Comparison of ENCODE assay signal across 29 cellular contexts in the genomic region with DNA sequence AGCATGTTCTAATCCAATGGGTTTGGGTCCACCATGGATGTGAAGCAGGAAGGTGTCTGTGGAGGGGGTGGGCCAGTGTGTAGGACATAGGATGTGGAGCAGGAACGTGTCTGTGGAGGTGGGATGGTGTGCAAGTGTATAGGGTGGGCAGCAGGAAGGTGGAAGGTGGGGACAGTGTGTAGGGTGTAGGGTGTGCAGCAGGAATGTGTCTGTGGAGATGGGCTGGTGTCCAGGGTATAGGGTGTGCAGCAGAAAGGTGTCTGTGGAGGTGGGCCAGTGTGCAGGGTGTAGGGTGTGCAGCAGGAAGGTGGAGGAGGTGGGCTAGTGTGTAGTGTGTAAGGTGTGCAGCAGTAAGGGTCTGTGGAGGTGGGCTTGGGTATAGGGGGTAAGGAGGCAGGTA.
"Had no signal": no experiment of that assay in that cellular context is flagged by ENCODE, and none has a peak within 500 bp of the region (broad histone marks: within the 10 kb centered on the region; RNA-seq: fewer than 3 reads in every experiment).

No MANE protein-coding gene starts in this region.

- H3K4me1 ChIP-seq: heart left ventricle, left lung, lower lobe of right lung, neural progenitor cell, pancreas, prostate gland, suprapubic skin, tibial artery, upper lobe of left lung had no signal

- H3K36me3 ChIP-seq: heart left ventricle, left lung, lower lobe of right lung, neural progenitor cell, pancreas, prostate gland, suprapubic skin, thoracic aorta, tibial artery, upper lobe of left lung had no signal

- H3K4me3 Mint-ChIP-seq: immature natural killer cell, natural killer cell, nephron progenitor cell, neural progenitor cell had no signal

- H3K4me1 Mint-ChIP-seq: immature natural killer cell, natural killer cell had no signal

- H3K36me3 Mint-ChIP-seq: immature natural killer cell, natural killer cell had no signal

- H3K27ac Mint-ChIP-seq: immature natural killer cell, natural killer cell, nephron progenitor cell, neural progenitor cell had no signal

- ATAC-seq: left colon, left lung, pancreas, right cardiac atrium, sciatic nerve had no signal

- H3K9me3 ChIP-seq: heart left ventricle, lower lobe of right lung, pancreas, prostate gland, suprapubic skin, thoracic aorta, tibial artery, upper lobe of left lung had no signal

- H3K27ac ChIP-seq: heart left ventricle, left lung, lower lobe of right lung, neural progenitor cell, pancreas, prostate gland, skin epidermis, suprapubic skin, thoracic aorta, tibial artery, upper lobe of left lung had no signal

- H3K27me3 ChIP-seq: left lung, neural progenitor cell, pancreas, suprapubic skin, tibial artery, upper lobe of left lung had no signal

- DNase-seq: glutamatergic neuron; heart left ventricle; hypothalamus; immature natural killer cell; kidney; left colon; left lung; lower lobe of right lung; mammary epithelial cell; mesenchymal stem cell; natural killer cell; nephron progenitor cell; pancreas; posterior cingulate gyrus; retina; right cardiac atrium; stimulated activated CD4-positive, alpha-beta T cell treated with anti-CD3 and anti-CD28 coated beads, Interleukin-12 subunit alpha, Interleukin-12 subunit beta, amount 100 ng/mL, for 4 hours; stimulated activated CD4-positive, alpha-beta T cell treated with anti-CD3 and anti-CD28 coated beads, Interleukin-15, amount 100 ng/mL, for 24 hours; stimulated activated CD4-positive, alpha-beta T cell treated with anti-CD3 and anti-CD28 coated beads, Interleukin-2, amount 100 ng/mL, for 24 hours; stimulated activated CD4-positive, alpha-beta T cell treated with anti-CD3 and anti-CD28 coated beads, Interleukin-4, amount 100 ng/mL, for 1 hour; stimulated activated naive CD4-positive, alpha-beta T cell treated with Interleukin-2 at 50 U/mL for 16 hours; tibial artery; upper lobe of left lung had no signal

- H3K4me3 ChIP-seq: heart left ventricle, left lung, lower lobe of right lung, neural progenitor cell, pancreas, prostate gland, skin epidermis, suprapubic skin, thoracic aorta, tibial artery, upper lobe of left lung had no signal
